8 cellular contexts compared by ENCODE assay signal in the genomic region with DNA sequence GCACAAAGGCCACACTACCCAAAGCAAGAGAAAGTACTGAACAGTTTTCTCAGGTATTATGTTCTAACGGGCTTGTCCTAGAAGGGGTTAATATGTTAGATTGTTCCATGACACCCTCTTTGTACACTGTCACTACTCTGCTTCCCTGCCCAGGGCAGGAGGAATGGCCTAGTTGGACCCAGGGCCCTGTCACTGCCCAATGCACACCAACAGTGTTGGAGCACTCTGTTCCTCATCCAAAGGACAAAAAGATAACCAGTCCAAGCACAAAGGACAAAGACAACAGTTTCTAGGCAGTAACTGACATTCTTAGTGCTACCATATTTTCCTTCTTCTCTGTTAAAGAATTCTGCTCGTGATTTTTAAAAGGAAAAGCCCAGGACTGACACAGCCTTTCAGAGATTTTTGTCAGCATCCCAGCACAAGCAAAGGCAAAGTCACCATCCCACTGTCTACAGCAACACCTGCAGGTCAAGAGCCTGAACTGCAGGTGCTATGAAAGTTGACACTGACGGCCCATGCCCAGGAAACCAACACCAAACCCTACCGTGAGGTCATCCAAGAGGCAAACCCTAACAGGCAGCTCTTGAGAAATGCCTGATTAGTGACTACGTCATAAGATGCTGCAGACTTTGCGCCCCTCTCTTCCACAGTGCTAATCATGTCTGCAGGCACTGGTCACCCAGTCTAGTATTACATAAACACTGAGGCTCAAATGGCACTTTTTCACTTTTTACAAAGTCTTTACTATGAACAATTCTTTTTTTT. TPM values are rescaled to one million over a fixed set of nuclear protein-coding genes. Genes with fewer than 3 reads are reported as not detected.
A peak's percentile ranks its signal among the peaks of the same experiment; 100 is the strongest.
DNase-seq lines count a peak whose midpoint lies in the region; ATAC-seq and TF ChIP-seq lines count a peak whose summit lies in the region.

No MANE protein-coding gene starts in this region.

- no peak overlapping the region for H3K27ac Mint-ChIP-seq in activated naive CD4-positive, alpha-beta T cell treated with anti-CD3 and anti-CD28 coated beads, Interleukin-2, amount 50 U/mL, for 72 hours

- H3K36me3 ChIP-seq in Loucy (ENCODE audit: insufficient read depth, low read length) (peaks cover 56% of the 10 kb centered on the region; the same call in 1 of the 2 replicates), vagina (peaks cover 0 to 55% of the 10 kb centered on the region in 2 donors)

- H3K9ac ChIP-seq in Loucy (ENCODE audit: low read depth, low read length, poor library complexity, severe bottlenecking), result no peak overlapping the region

- intact Hi-C loops in head of caudate nucleus (cut with DNase I) (no loop called here), vagina (cut with DNase I) (loop anchor here (5.0 kb wide), 1 partner anchor 240 kb away; no protein-coding TSS in a partner anchor)

- no peak for TF ChIP-seq POLR2A in vagina (IDR thresholded peaks at IDR 0.05)

- H3K4me3 ChIP-seq in Loucy (ENCODE audit: low read length, poor library complexity, severe bottlenecking) (no peak overlapping the region), vagina (no peak overlapping the region)

- peaks cover 4% of the 10 kb centered on the region for H3K4me1 ChIP-seq in Loucy (ENCODE audit: insufficient read depth, low read length, poor library complexity, severe bottlenecking)
- H3K4me1 ChIP-seq in vagina, result peaks cover 19% of the 10 kb centered on the region

- H3K9me3 Mint-ChIP-seq in activated naive CD4-positive, alpha-beta T cell treated with anti-CD3 and anti-CD28 coated beads, Interleukin-2, amount 50 U/mL, for 72 hours, result peaks cover 0 to under 1% of the 10 kb centered on the region in 2 donors

- H3F3A ChIP-seq in Loucy (ENCODE audit: low read depth), result no peaks in the 10 kb centered on the region

- H3K36me3 Mint-ChIP-seq in activated naive CD4-positive, alpha-beta T cell treated with anti-CD3 and anti-CD28 coated beads, Interleukin-2, amount 50 U/mL, for 72 hours, result peaks cover 7 to 28% of the 10 kb centered on the region in 2 donors

- peak; percentile 67 for DNase-seq in DMS79 treated with DMSO at 0.1 percent for 48 hours (lab: John Stamatoyannopoulos, UW)
- DNase-seq in SKM-1 (lab: John Stamatoyannopoulos, UW; ENCODE audit: unreplicated experiment), result peak; percentile 57
- peak in 1 of 2 donors; percentile 63 for DNase-seq in activated naive CD4-positive, alpha-beta T cell treated with anti-CD3 and anti-CD28 coated beads, Interleukin-2, amount 50 U/mL, for 72 hours (ENCODE audit: low spot score in 2 of 2)
- peak; percentile 25 to 85 (median 63) for DNase-seq in head of caudate nucleus
- DNase-seq in pons (ENCODE audit: low spot score), result peak; percentile 80
- no peak for DNase-seq in vagina (ENCODE audit: extremely low spot score in 2 of 2)

- H3K27ac ChIP-seq in vagina, result no peak overlapping the region

- no peak overlapping the region for H2AFZ ChIP-seq in Loucy (ENCODE audit: low read length)

- H3K9me2 ChIP-seq in Loucy (replicated peaks; ENCODE audit: low read depth, low read length), result no peaks in the 10 kb centered on the region

- peak; percentile 99 for TF ChIP-seq CTCF in Loucy (conservative IDR thresholded peaks at IDR 0.05; ENCODE audit: low read length)
- TF ChIP-seq CTCF in vagina (IDR thresholded peaks at IDR 0.05), result peak; percentile 62 to 76 (median 76)

- peak; percentile 73 for ATAC-seq in GM21717 (IDR thresholded peaks at IDR 0.05; ENCODE audit: unreplicated experiment)
- ATAC-seq in activated naive CD4-positive, alpha-beta T cell treated with anti-CD3 and anti-CD28 coated beads, Interleukin-2, amount 50 U/mL, for 72 hours, result peak; percentile 81 to 93

- no peak overlapping the region for H3K4me2 ChIP-seq in Loucy (ENCODE audit: low read depth, low read length, poor library complexity, severe bottlenecking)

- H3K79me2 ChIP-seq in Loucy (ENCODE audit: insufficient read depth, low read length), result peaks cover 29% of the 10 kb centered on the region

- H3K9me3 ChIP-seq in Loucy (ENCODE audit: insufficient read depth, low read depth, low read length) (no peaks in the 10 kb centered on the region; the same call in 1 of the 2 replicates), vagina (no peaks in the 10 kb centered on the region)

- no peaks in the 10 kb centered on the region for H3K27me3 ChIP-seq in Loucy (ENCODE audit: insufficient read depth, low read length, poor library complexity, severe bottlenecking)
- H3K27me3 ChIP-seq in vagina, result no peaks in the 10 kb centered on the region

- peaks cover 18% of the 10 kb centered on the region for H4K20me1 ChIP-seq in Loucy (ENCODE audit: insufficient read depth, low read length, poor library complexity, severe bottlenecking)

RNA-seq across cellular contexts. Expression of a gene that starts 13.2 kb away (rescaled TPM):
- total RNA-seq in activated naive CD4-positive, alpha-beta T cell treated with anti-CD3 and anti-CD28 coated beads, Interleukin-2, amount 50 U/mL, for 72 hours, result 100 to 1,000 TPM in 1 of 2 donors, 10 to 100 TPM in 1; 87.9 to 112 TPM
- total RNA-seq in vagina, result 48.6 TPM

Comparison
In these comparisons a context has a peak if more than half of its experiments do, and no peak if none do; other contexts are left out.
1. DNase-seq: peak in DMS79 treated with DMSO at 0.1 percent for 48 hours (single experiment), SKM-1 (single experiment), head of caudate nucleus (42 of 42) and pons (single experiment); none in vagina (0 of 2).